20 cellular contexts compared by ENCODE assay signal in genomic region chr17:64282753-64283080, GRCh38. TPM values are rescaled to one million over a fixed set of nuclear protein-coding genes. Genes with fewer than 3 reads are reported as not detected.
DNase-seq lines count a peak whose midpoint lies in the region; ATAC-seq and TF ChIP-seq lines count a peak whose summit lies in the region.
"Had no signal": no experiment of that assay in that cellular context is flagged by ENCODE, and none has a peak within 500 bp of the region (broad histone marks: within the 10 kb centered on the region; RNA-seq: fewer than 3 reads in every experiment).

No MANE protein-coding gene starts in this region.

- ATAC-seq in right lobe of liver = peak in 3 of 4 donors; percentile 8 to 21 (median 17)
- ATAC-seq in upper lobe of left lung (ENCODE audit: low FRiP score in 2 of 2) = peak in 1 of 2 donors; percentile 14
- no peak for ATAC-seq in GM21619 (IDR thresholded peaks at IDR 0.05; ENCODE audit: unreplicated experiment)
- ATAC-seq in activated CD8-positive, alpha-beta T cell treated with anti-CD3 and anti-CD28 coated beads for 36 hours = no peak
- ATAC-seq in HG02763 (IDR thresholded peaks at IDR 0.05; ENCODE audit: unreplicated experiment) = no peak

- H3K9me3 ChIP-seq in right lobe of liver (no peaks in the 10 kb centered on the region), upper lobe of left lung (no peaks in the 10 kb centered on the region)
- H3K9me3 ChIP-seq: esophagus squamous epithelium, heart left ventricle, tibial artery had no signal

- no peaks in the 10 kb centered on the region for H3K27me3 Mint-ChIP-seq in activated CD8-positive, alpha-beta T cell treated with anti-CD3 and anti-CD28 coated beads for 36 hours
- H3K27me3 Mint-ChIP-seq: CD4-positive, alpha-beta memory T cell; natural killer cell treated with Interleukin-12 subunit alpha and Interleukin-12 subunit beta and Interleukin-15 and Interleukin-18, amount 100 ng/mL, for 72 hours; progenitor cell of endocrine pancreas had no signal

- H3K36me3 Mint-ChIP-seq in activated CD8-positive, alpha-beta T cell treated with anti-CD3 and anti-CD28 coated beads for 36 hours (ENCODE audit: low read depth) = no peaks in the 10 kb centered on the region
- H3K36me3 Mint-ChIP-seq: CD4-positive, alpha-beta memory T cell; natural killer cell treated with Interleukin-12 subunit alpha and Interleukin-12 subunit beta and Interleukin-15 and Interleukin-18, amount 100 ng/mL, for 72 hours; stimulated activated naive B cell treated with anti-CD40 and anti-IgM and Interleukin-4, amounts not matched to agents 10 μg/mL and 1 μg/mL and 100 μg/mL, for 72 hours had no signal

- H3K27me3 ChIP-seq in right lobe of liver (no peaks in the 10 kb centered on the region), upper lobe of left lung (no peaks in the 10 kb centered on the region)
- H3K27me3 ChIP-seq: cardiac muscle cell, esophagus squamous epithelium, heart left ventricle, tibial artery had no signal

- H3K27ac ChIP-seq in right lobe of liver = no peak overlapping the region
- H3K27ac ChIP-seq in upper lobe of left lung = peak overlapping the region in 3 of 4 donors; percentile 16 to 76 (median 27)
- H3K27ac ChIP-seq: cardiac muscle cell, esophagus squamous epithelium, tibial artery had no signal

- CTCF ChIA-PET in activated CD8-positive, alpha-beta T cell treated with anti-CD3 and anti-CD28 coated beads for 36 hours (lab: Charles Lee) = interaction anchor here (0.9 to 2.5 kb wide), 20 partner anchors 8 to 431 kb away, joined by 3 to 27 read pairs (median 6); no protein-coding TSS in a partner anchor

- DNase-seq in NCI-H446 (lab: John Stamatoyannopoulos, UW) (peak; percentile 9 to 33), NCI-H446 treated with DMSO at 0.1 percent for 48 hours (lab: John Stamatoyannopoulos, UW) (no peak), RPMI7951 (ENCODE audit: low read depth) (peak; percentile 10), right lobe of liver (no peak), upper lobe of left lung (peak in 1 of 2 donors; percentile 28)
- DNase-seq in activated CD8-positive, alpha-beta T cell treated with anti-CD3 and anti-CD28 coated beads for 36 hours = no peak
- DNase-seq: CD4-positive, alpha-beta memory T cell; esophagus squamous epithelium; HCEC 1CT; NCI-H1436 treated with DMSO at 0.1 percent for 48 hours; NCI-H526; stimulated activated naive B cell treated with anti-CD40 and anti-IgM and Interleukin-4, amounts not matched to agents 10 μg/mL and 1 μg/mL and 100 μg/mL, for 72 hours; tibial artery had no signal

- TF ChIP-seq CTCF in right lobe of liver (IDR thresholded peaks at IDR 0.05) (no peak), upper lobe of left lung (IDR thresholded peaks at IDR 0.05) (no peak)
- no peak for TF ChIP-seq CTCF in activated CD8-positive, alpha-beta T cell treated with anti-CD3 and anti-CD28 coated beads for 36 hours (IDR thresholded peaks at IDR 0.05)

- H3K4me3 ChIP-seq in right lobe of liver = no peak overlapping the region
- H3K4me3 ChIP-seq in upper lobe of left lung = no peak overlapping the region
- H3K4me3 ChIP-seq: cardiac muscle cell, esophagus squamous epithelium, heart left ventricle, tibial artery had no signal

- no peaks in the 10 kb centered on the region for H3K9me3 Mint-ChIP-seq in activated CD8-positive, alpha-beta T cell treated with anti-CD3 and anti-CD28 coated beads for 36 hours
- H3K9me3 Mint-ChIP-seq: activated T-helper 1 cell treated with anti-CD3 and anti-CD28 coated beads, Interleukin-12 subunit alpha, Interleukin-12 subunit beta, Interleukin-2, Interleukin-4 antibody, amounts not matched to agents 30 ng/mL and 10 ng/mL and 1 ng/mL, durations not matched to agents 14 hours and 24 hours and 36 hours; CD4-positive, alpha-beta memory T cell; natural killer cell treated with Interleukin-12 subunit alpha and Interleukin-12 subunit beta and Interleukin-15 and Interleukin-18, amount 100 ng/mL, for 72 hours; stimulated activated naive B cell treated with anti-CD40 and anti-IgM and Interleukin-4, amounts not matched to agents 10 μg/mL and 1 μg/mL and 100 μg/mL, for 72 hours had no signal

- WGBS in right lobe of liver (ENCODE audit: insufficient coverage, low coverage, low lambda C conversion rate, missing lambda C conversion rate) = 7% methylated on average over 3 of the region's 4 CpGs
- 31 to 38% methylated on average over 4 of the region's 4 CpGs for WGBS in upper lobe of left lung, 2 donors

- peaks cover 2% of the 10 kb centered on the region for H3K4me1 Mint-ChIP-seq in activated CD8-positive, alpha-beta T cell treated with anti-CD3 and anti-CD28 coated beads for 36 hours (ENCODE audit: low read depth)

- H3K27ac Mint-ChIP-seq in activated CD8-positive, alpha-beta T cell treated with anti-CD3 and anti-CD28 coated beads for 36 hours = no peak overlapping the region
- H3K27ac Mint-ChIP-seq: activated T-helper 1 cell treated with anti-CD3 and anti-CD28 coated beads, Interleukin-12 subunit alpha, Interleukin-12 subunit beta, Interleukin-2, Interleukin-4 antibody, amounts not matched to agents 30 ng/mL and 10 ng/mL and 1 ng/mL, durations not matched to agents 14 hours and 24 hours and 36 hours; CD4-positive, alpha-beta memory T cell; natural killer cell treated with Interleukin-12 subunit alpha and Interleukin-12 subunit beta and Interleukin-15 and Interleukin-18, amount 100 ng/mL, for 72 hours; progenitor cell of endocrine pancreas had no signal

- TF ChIP-seq POLR2A in right lobe of liver (IDR thresholded peaks at IDR 0.05) (no peak), upper lobe of left lung (IDR thresholded peaks at IDR 0.05) (no peak)

- H3K4me1 ChIP-seq in right lobe of liver = peaks cover 0 to 2% (median 0%) of the 10 kb centered on the region in 4 donors
- H3K4me1 ChIP-seq in upper lobe of left lung = peaks cover 12 to 22% (median 18%) of the 10 kb centered on the region in 4 donors

- TF ChIP-seq EP300 in upper lobe of left lung (IDR thresholded peaks at IDR 0.05) = no peak

- intact Hi-C loops in right lobe of liver (cut with DNase I) = loop anchor here in 1 of 2 donors (10.0 kb wide), 1 partner anchor 118 kb away; no protein-coding TSS in a partner anchor
- intact Hi-C loops in activated CD8-positive, alpha-beta T cell treated with anti-CD3 and anti-CD28 coated beads for 36 hours (cut with micrococcal nuclease) = loop anchor here (5.0 kb wide), 1 partner anchor 135 kb away; no protein-coding TSS in a partner anchor

- H3K4me3 Mint-ChIP-seq in activated CD8-positive, alpha-beta T cell treated with anti-CD3 and anti-CD28 coated beads for 36 hours = no peak overlapping the region
- H3K4me3 Mint-ChIP-seq: activated T-helper 1 cell treated with anti-CD3 and anti-CD28 coated beads, Interleukin-12 subunit alpha, Interleukin-12 subunit beta, Interleukin-2, Interleukin-4 antibody, amounts not matched to agents 30 ng/mL and 10 ng/mL and 1 ng/mL, durations not matched to agents 14 hours and 24 hours and 36 hours; CD4-positive, alpha-beta memory T cell; natural killer cell treated with Interleukin-12 subunit alpha and Interleukin-12 subunit beta and Interleukin-15 and Interleukin-18, amount 100 ng/mL, for 72 hours; stimulated activated naive B cell treated with anti-CD40 and anti-IgM and Interleukin-4, amounts not matched to agents 10 μg/mL and 1 μg/mL and 100 μg/mL, for 72 hours had no signal

- POLR2A ChIA-PET in activated CD8-positive, alpha-beta T cell treated with anti-CD3 and anti-CD28 coated beads for 36 hours (lab: Charles Lee) = interaction anchor here (1.7 to 2.4 kb wide), 2 partner anchors 134 to 137 kb away, joined by 6 to 9 read pairs; no protein-coding TSS in a partner anchor

- H3K36me3 ChIP-seq in right lobe of liver (no peaks in the 10 kb centered on the region), upper lobe of left lung (no peaks in the 10 kb centered on the region)
- H3K36me3 ChIP-seq: cardiac muscle cell, esophagus squamous epithelium, heart left ventricle, tibial artery had no signal

RNA-seq across cellular contexts. Expression of gene TEX2, which starts 19.7 kb away (rescaled TPM):
- 13.4 and 16.7 TPM in 2 replicates for total RNA-seq in RPMI7951 (2014; rRNA removed; shearing (Covaris generic))
- total RNA-seq in right lobe of liver = 10 to 100 TPM; 29.1 to 46.6 (median 33.7) TPM
- 10 to 100 TPM; 42.3 to 96.1 (median 53.4) TPM for total RNA-seq in upper lobe of left lung
- total RNA-seq in activated CD8-positive, alpha-beta T cell treated with anti-CD3 and anti-CD28 coated beads for 36 hours = 10 to 100 TPM; 14.0 to 14.5 TPM

Comparison
In these comparisons a context has a peak if more than half of its experiments do, and no peak if none do; other contexts are left out.
1. DNase-seq: peak in NCI-H446 (2 of 2) and RPMI7951 (single experiment); none in NCI-H446 treated with DMSO at 0.1 percent for 48 hours (single experiment), right lobe of liver (0 of 3) and activated CD8-positive, alpha-beta T cell treated with anti-CD3 and anti-CD28 coated beads for 36 hours (single experiment).
2. ATAC-seq: peak in right lobe of liver (3 of 4); none in GM21619 (single experiment), activated CD8-positive, alpha-beta T cell treated with anti-CD3 and anti-CD28 coated beads for 36 hours (single experiment) and HG02763 (single experiment).
3. H3K27ac ChIP-seq: peak in upper lobe of left lung (3 of 4); none in right lobe of liver (0 of 3).